Comparison of ENCODE assay signal across 7 cellular contexts in genomic region chr1:179101566-179101965, GRCh38.
"Had no signal": no experiment of that assay in that cellular context is flagged by ENCODE, and none has a peak within 500 bp of the region (broad histone marks: within the 10 kb centered on the region; RNA-seq: fewer than 3 reads in every experiment).

No MANE protein-coding gene starts in this region.

- H3K27ac Mint-ChIP-seq: GM23338, H9 had no signal

- H3K4me3 Mint-ChIP-seq: GM23338, H9, IgD-negative memory B cell had no signal

- H3K27ac ChIP-seq: HL-60 had no signal

- DNase-seq: H9, KBM-7 had no signal

- H3K9me3 Mint-ChIP-seq: GM23338, H9, IgD-negative memory B cell had no signal

- H3K4me3 ChIP-seq: GM23338 had no signal

- H3K27me3 Mint-ChIP-seq: IgD-negative memory B cell had no signal

- ATAC-seq: GM23338, HCT116, HepG2 had no signal
